10 cellular contexts compared by ENCODE assay signal in the genomic region with DNA sequence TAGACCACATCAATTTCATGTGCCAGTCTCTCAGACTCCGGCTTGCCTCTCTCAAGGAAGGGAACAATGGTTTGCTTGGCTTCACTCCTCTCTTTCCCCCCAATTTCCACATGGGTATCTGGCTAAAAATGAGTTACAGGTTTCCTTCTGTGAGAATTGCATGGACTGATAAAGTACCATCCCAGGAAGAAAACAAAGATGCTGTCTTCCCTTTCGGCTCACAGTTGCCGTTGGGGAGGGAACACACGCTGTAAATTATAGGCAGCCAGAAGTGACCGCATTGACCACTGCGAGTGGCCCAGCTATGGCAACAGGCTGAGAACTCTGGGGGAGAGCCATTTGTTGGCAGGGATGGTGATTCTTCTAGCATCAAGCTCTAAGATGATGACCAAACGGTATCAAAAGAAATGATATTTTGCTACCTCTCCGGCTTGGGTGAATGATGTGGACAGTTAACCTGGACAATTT. TPM values are rescaled to one million over a fixed set of nuclear protein-coding genes. Genes with fewer than 3 reads are reported as not detected.
DNase-seq lines count a peak whose midpoint lies in the region; ATAC-seq and TF ChIP-seq lines count a peak whose summit lies in the region.
"Had no signal": no experiment of that assay in that cellular context is flagged by ENCODE, and none has a peak within 500 bp of the region (broad histone marks: within the 10 kb centered on the region; RNA-seq: fewer than 3 reads in every experiment).

No MANE protein-coding gene starts in this region.

- H3K36me3 ChIP-seq in SJCRH30 (peaks cover 34% of the 10 kb centered on the region), suprapubic skin (no peaks in the 10 kb centered on the region)

- peak overlapping the region; percentile 89 to 93 for H3K4me3 Mint-ChIP-seq in activated T-cell treated with anti-CD3 and anti-CD28 coated beads, Interleukin-2, amount 50 U/mL, for 72 hours

- H3K9me3 Mint-ChIP-seq in activated T-cell treated with anti-CD3 and anti-CD28 coated beads, Interleukin-2, amount 50 U/mL, for 72 hours, result no peaks in the 10 kb centered on the region

- TF ChIP-seq EP300 in suprapubic skin (IDR thresholded peaks at IDR 0.05), result no peak

- H3K9me3 ChIP-seq in SJCRH30 (replicated peaks) (no peaks in the 10 kb centered on the region), suprapubic skin (no peaks in the 10 kb centered on the region)

- peak overlapping the region; percentile 97 for H3K27ac Mint-ChIP-seq in activated T-cell treated with anti-CD3 and anti-CD28 coated beads, Interleukin-2, amount 50 U/mL, for 72 hours

- peak overlapping the region; percentile 80 for H3K27ac ChIP-seq in SJCRH30
- H3K27ac ChIP-seq in suprapubic skin, result peak overlapping the region; percentile 43

- peaks cover 95% of the 10 kb centered on the region for H3K4me1 Mint-ChIP-seq in activated T-cell treated with anti-CD3 and anti-CD28 coated beads, Interleukin-2, amount 50 U/mL, for 72 hours (ENCODE audit: low read depth)

- TF ChIP-seq CTCF in suprapubic skin (IDR thresholded peaks at IDR 0.05), result no peak

- no peaks in the 10 kb centered on the region for H3K27me3 Mint-ChIP-seq in activated T-cell treated with anti-CD3 and anti-CD28 coated beads, Interleukin-2, amount 50 U/mL, for 72 hours (ENCODE audit: low read depth)

- peak in 1 of 2 donors; percentile 43 for DNase-seq in activated T-cell treated with anti-CD3 and anti-CD28 coated beads, Interleukin-2, amount 50 U/mL, for 72 hours
- no peak for DNase-seq in activated T-cell treated with anti-CD3 and anti-CD28 coated beads, Interleukin-2, amount 50 U/mL, for 1 hour
- DNase-seq in SJCRH30 (no peak), erythroblast (lab: John Stamatoyannopoulos, UW) (peak; percentile 13 to 28), suprapubic skin (ENCODE audit: low spot score in 2 of 2) (no peak), DMS153 treated with DMSO at 0.1 percent for 48 hours (lab: John Stamatoyannopoulos, UW; ENCODE audit: unreplicated experiment) (no peak), SK-N-DZ (ENCODE audit: low spot score) (no peak)
- no peak for DNase-seq in activated CD4-positive, CD25-positive, alpha-beta regulatory T cell (lab: John Stamatoyannopoulos, UW)
- DNase-seq: NCI-H1694 treated with DMSO at 0.1 percent for 48 hours, retina had no signal

- H3K27me3 ChIP-seq in SJCRH30 (no peaks in the 10 kb centered on the region), suprapubic skin (peaks cover 3% of the 10 kb centered on the region)

- H3K4me1 ChIP-seq in SJCRH30 (peaks cover 18% of the 10 kb centered on the region), suprapubic skin (peaks cover 25% of the 10 kb centered on the region)

- TF ChIP-seq POLR2A in erythroblast (IDR thresholded peaks at IDR 0.05; ENCODE audit: low read length) (no peak), suprapubic skin (IDR thresholded peaks at IDR 0.05) (no peak)

- peaks cover 2% of the 10 kb centered on the region in 2 donors for H3K36me3 Mint-ChIP-seq in activated T-cell treated with anti-CD3 and anti-CD28 coated beads, Interleukin-2, amount 50 U/mL, for 72 hours (ENCODE audit: insufficient read depth in 2 of 2)

- 83% methylated on average over 8 of the region's 8 CpGs for WGBS in suprapubic skin

- ATAC-seq in activated T-cell treated with anti-CD3 and anti-CD28 coated beads, Interleukin-2, amount 50 U/mL, for 72 hours (replicated peaks in 1 of 2), result no peak

- H3K4me3 ChIP-seq in SJCRH30 (peak overlapping the region; percentile 65), suprapubic skin (peak overlapping the region; percentile 36)

RNA-seq across cellular contexts. Expression of a gene that starts 2.8 kb away (rescaled TPM):
- total RNA-seq in activated T-cell treated with anti-CD3 and anti-CD28 coated beads, Interleukin-2, amount 50 U/mL, for 72 hours, result 10 to 100 TPM; 36.6 to 56.2 TPM
- 21.7 and 23.7 TPM in 2 replicates for total RNA-seq in SJCRH30 (2014; rRNA removed; shearing (Covaris generic))
- 10 to 100 TPM; 15.4 to 26.7 (median 20.5) TPM for total RNA-seq in suprapubic skin
- not detected in 2 replicates for polyA plus RNA-seq in SK-N-DZ (2014; cell fraction: cytosol; rRNA removed)
- polyA plus RNA-seq in SK-N-DZ (2014; cell fraction: nucleus; rRNA removed), result not detected in 2 replicates

Comparison
In these comparisons a context has a peak if more than half of its experiments do, and no peak if none do; other contexts are left out.
1. DNase-seq: peak in erythroblast (2 of 2); none in activated T-cell treated with anti-CD3 and anti-CD28 coated beads, Interleukin-2, amount 50 U/mL, for 1 hour (single experiment), SJCRH30 (0 of 2), suprapubic skin (0 of 2), DMS153 treated with DMSO at 0.1 percent for 48 hours (single experiment), SK-N-DZ (single experiment) and activated CD4-positive, CD25-positive, alpha-beta regulatory T cell (0 of 4).